In the genomic region with DNA sequence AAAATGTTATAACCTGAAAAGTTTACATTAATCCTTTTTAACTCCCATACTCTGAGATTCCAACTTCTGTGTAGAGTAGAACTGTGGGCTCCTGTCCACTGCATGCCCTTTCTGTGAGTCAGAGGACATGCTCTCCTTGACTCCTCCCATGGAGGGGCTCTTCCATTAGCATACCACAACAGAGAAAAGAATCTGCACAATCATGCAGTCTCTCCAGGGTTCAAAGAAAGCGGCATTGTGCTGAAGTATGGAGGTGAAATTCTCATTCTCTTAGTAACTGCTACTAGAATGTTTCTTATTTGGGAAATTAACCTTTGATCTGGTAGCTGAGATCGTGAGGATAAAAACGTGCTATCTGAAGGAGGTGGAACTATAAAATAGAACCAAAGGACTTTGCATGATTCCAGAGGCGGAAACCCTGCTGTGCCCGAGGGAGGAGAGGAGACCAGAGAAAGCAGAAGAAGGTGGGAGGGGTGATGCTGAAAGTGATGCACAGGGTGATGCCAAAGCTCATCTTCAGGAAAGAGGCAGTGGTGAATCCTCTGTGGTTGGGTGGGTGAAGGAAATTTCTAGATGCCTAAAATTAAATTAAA, we compare ENCODE assay signal across 18 cellular contexts.
DNase-seq lines count a peak whose midpoint lies in the region; TF ChIP-seq lines count a peak whose summit lies in the region.
"Had no signal": no experiment of that assay in that cellular context is flagged by ENCODE, and none has a peak within 500 bp of the region (broad histone marks: within the 10 kb centered on the region; RNA-seq: fewer than 3 reads in every experiment).

No MANE protein-coding gene starts in this region.

- no peaks in the 10 kb centered on the region for H3F3A ChIP-seq in GM23248 (ENCODE audit: insufficient read depth)

- no peaks in the 10 kb centered on the region for H3K9me3 ChIP-seq in GM23248 (ENCODE audit: low read depth)
- peaks cover 5% of the 10 kb centered on the region; the same call in 1 of the 2 replicates for H3K9me3 ChIP-seq in SJSA1 (replicated peaks)
- peaks cover 13% of the 10 kb centered on the region for H3K9me3 ChIP-seq in iPS-20b (ENCODE audit: insufficient read depth, low read depth, low read length)
- H3K9me3 ChIP-seq: suprapubic skin had no signal

- no peak overlapping the region for H2AFZ ChIP-seq in GM23248

- no peaks in the 10 kb centered on the region for H3K27me3 ChIP-seq in GM23248 (replicated peaks; ENCODE audit: insufficient read depth)
- no peaks in the 10 kb centered on the region; the same call in 1 of the 2 replicates for H3K27me3 ChIP-seq in SJSA1 (replicated peaks)
- no peaks in the 10 kb centered on the region for H3K27me3 ChIP-seq in iPS-20b (ENCODE audit: insufficient read depth, low read length)
- H3K27me3 ChIP-seq: cardiac muscle cell, suprapubic skin had no signal

- H3K27me3 Mint-ChIP-seq in activated naive CD8-positive, alpha-beta T cell treated with anti-CD3 and anti-CD28 coated beads for 36 hours: no peaks in the 10 kb centered on the region
- peaks cover 13% of the 10 kb centered on the region for H3K27me3 Mint-ChIP-seq in osteocyte (ENCODE audit: unreplicated experiment)

- no peaks in the 10 kb centered on the region for H3K9me2 ChIP-seq in GM23248 (ENCODE audit: insufficient read depth)

- peaks cover 7% of the 10 kb centered on the region for H3K9me3 Mint-ChIP-seq in activated naive CD8-positive, alpha-beta T cell treated with anti-CD3 and anti-CD28 coated beads for 36 hours
- H3K9me3 Mint-ChIP-seq in osteocyte (ENCODE audit: unreplicated experiment): peaks cover 11% of the 10 kb centered on the region

- H3K4me2 ChIP-seq in GM23248 (ENCODE audit: unreplicated experiment): peak overlapping the region; percentile 28

- no peaks in the 10 kb centered on the region for H4K20me1 ChIP-seq in GM23248 (ENCODE audit: insufficient read depth)

- no peak overlapping the region for H3K9ac ChIP-seq in GM23248
- H3K9ac ChIP-seq in iPS-20b (ENCODE audit: low read depth, low read length): peak overlapping the region; percentile 40; the same call in 1 of the 2 replicates

- TF ChIP-seq CTCF in GM13976 (IDR thresholded peaks at IDR 0.05; ENCODE audit: borderline replicate concordance, control extremely low read depth, extremely low read depth, insufficient read depth, missing control alignments) (no peak), osteocyte (IDR thresholded peaks at IDR 0.05) (no peak)

- H3K4me1 ChIP-seq in GM23248 (ENCODE audit: insufficient read depth) (peaks cover 8% of the 10 kb centered on the region; the same call in 1 of the 2 replicates), SJSA1 (replicated peaks) (peaks cover 39% of the 10 kb centered on the region), iPS-20b (ENCODE audit: insufficient read depth, low read length) (peaks cover 30% of the 10 kb centered on the region)
- H3K4me1 ChIP-seq: suprapubic skin had no signal

- no peaks in the 10 kb centered on the region for H3K4me1 Mint-ChIP-seq in activated naive CD8-positive, alpha-beta T cell treated with anti-CD3 and anti-CD28 coated beads for 36 hours
- H3K4me1 Mint-ChIP-seq in osteocyte (ENCODE audit: unreplicated experiment): peaks cover 2% of the 10 kb centered on the region

- H3K79me2 ChIP-seq in GM23248 (ENCODE audit: insufficient read depth): no peaks in the 10 kb centered on the region

- DNase-seq in GM23248: peak; percentile 42
- peak; percentile 92 to 98 for DNase-seq in SJSA1 (ENCODE audit: low read depth in 1 of 2, low spot score in 2 of 2)
- DNase-seq in renal cortical epithelial cell (ENCODE audit: low read depth): peak; percentile 2
- DNase-seq in activated naive CD8-positive, alpha-beta T cell treated with anti-CD3 and anti-CD28 coated beads for 36 hours: no peak
- DNase-seq in mesenteric fat pad (ENCODE audit: low spot score): no peak
- no peak for DNase-seq in GM13976 (ENCODE audit: low spot score)
- no peak for DNase-seq in osteocyte (ENCODE audit: extremely low spot score, unreplicated experiment)
- DNase-seq: activated CD4-positive, alpha-beta memory T cell treated with anti-CD3 and anti-CD28 coated beads for 36 hours; activated effector memory CD4-positive, alpha-beta T cell treated with anti-CD3 and anti-CD28 coated beads, Interleukin-2, amount 50 U/mL, for 16 hours; Calu3; hippocampal formation; PC-3 had no signal

- no peak overlapping the region for H3K27ac Mint-ChIP-seq in activated naive CD8-positive, alpha-beta T cell treated with anti-CD3 and anti-CD28 coated beads for 36 hours
- no peak overlapping the region for H3K27ac Mint-ChIP-seq in osteocyte (ENCODE audit: unreplicated experiment)
- H3K27ac Mint-ChIP-seq: activated CD4-positive, alpha-beta memory T cell treated with anti-CD3 and anti-CD28 coated beads for 36 hours; T-helper 2 cell treated with Interferon-gamma antibody and Interleukin-4, amounts not matched to agents 5 μg/mL and 100 μg/mL, for 36 hours had no signal

- H3K36me3 ChIP-seq in GM23248 (ENCODE audit: low read depth) (no peaks in the 10 kb centered on the region), SJSA1 (no peaks in the 10 kb centered on the region), iPS-20b (ENCODE audit: insufficient read depth, low read depth, low read length) (no peaks in the 10 kb centered on the region)
- H3K36me3 ChIP-seq: cardiac muscle cell, suprapubic skin had no signal

- whole genome bisulfite sequencing in GM23248 (ENCODE audit: low coverage in 1 of 2, low lambda C conversion rate in 2 of 2, missing lambda C conversion rate in 2 of 2), 2 experiments: 31 to 45% methylated on average over 5 of the region's 5 CpGs

- H3K27ac ChIP-seq in GM23248 (no peak overlapping the region), SJSA1 (peak overlapping the region; percentile 81), iPS-20b (ENCODE audit: low read length) (no peak overlapping the region)
- H3K27ac ChIP-seq: cardiac muscle cell, epithelial cell of prostate, skin epidermis, suprapubic skin had no signal

- H3K4me3 Mint-ChIP-seq in activated naive CD8-positive, alpha-beta T cell treated with anti-CD3 and anti-CD28 coated beads for 36 hours: no peak overlapping the region
- H3K4me3 Mint-ChIP-seq in osteocyte (ENCODE audit: unreplicated experiment): no peak overlapping the region
- H3K4me3 Mint-ChIP-seq: activated CD4-positive, alpha-beta memory T cell treated with anti-CD3 and anti-CD28 coated beads for 36 hours; T-helper 2 cell treated with Interferon-gamma antibody and Interleukin-4, amounts not matched to agents 5 μg/mL and 100 μg/mL, for 36 hours had no signal

- H3K36me3 Mint-ChIP-seq in activated naive CD8-positive, alpha-beta T cell treated with anti-CD3 and anti-CD28 coated beads for 36 hours: no peaks in the 10 kb centered on the region
- H3K36me3 Mint-ChIP-seq in osteocyte (ENCODE audit: unreplicated experiment): no peaks in the 10 kb centered on the region
- H3K36me3 Mint-ChIP-seq: activated CD4-positive, alpha-beta memory T cell treated with anti-CD3 and anti-CD28 coated beads for 36 hours had no signal

- in situ Hi-C loops in GM23248 (cut with MboI): no loop called here
- in situ Hi-C loops in GM13976 (cut with MboI; ENCODE audit: low sequenced_read_pairs, unreplicated experiment): no loop called here

- H3K4me3 ChIP-seq in GM23248: no peak overlapping the region
- H3K4me3 ChIP-seq in SJSA1: peak overlapping the region; percentile 3
- peak overlapping the region; percentile 52; the same call in 1 of the 2 replicates for H3K4me3 ChIP-seq in iPS-20b (ENCODE audit: low read length)
- H3K4me3 ChIP-seq: cardiac muscle cell, skin epidermis, suprapubic skin had no signal

Comparison
In these comparisons a context has a peak if more than half of its experiments do, and no peak if none do; other contexts are left out.
1. DNase-seq: peak in GM23248 (single experiment), SJSA1 (2 of 2) and renal cortical epithelial cell (single experiment); none in activated naive CD8-positive, alpha-beta T cell treated with anti-CD3 and anti-CD28 coated beads for 36 hours (single experiment), mesenteric fat pad (single experiment), GM13976 (single experiment) and osteocyte (single experiment).